ENCODE assay signal across 11 cellular contexts in the genomic region with DNA sequence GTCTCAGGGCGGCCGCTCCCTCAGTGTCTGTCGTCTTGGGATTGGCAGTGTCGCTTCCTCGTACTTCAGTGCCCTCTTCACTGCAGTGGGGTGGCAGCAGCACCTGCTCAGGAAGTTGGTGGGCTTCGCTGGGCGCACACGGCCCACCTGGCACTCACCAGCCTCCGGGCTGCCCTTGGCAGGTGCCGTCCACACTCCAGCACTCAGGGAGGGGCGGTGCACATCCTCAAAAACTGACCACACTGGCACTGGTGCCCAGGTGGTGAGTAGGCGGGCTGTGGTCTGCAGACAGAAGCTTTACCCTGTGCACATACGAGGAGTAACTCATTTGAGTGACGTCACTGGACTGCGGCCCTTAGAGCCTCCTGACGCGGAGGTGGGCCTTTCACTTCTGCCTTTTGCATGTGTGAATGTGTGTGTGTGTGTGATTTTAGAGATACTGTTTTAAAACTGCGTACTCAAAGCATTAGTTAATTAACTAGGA.
DNase-seq lines count a peak whose midpoint lies in the region; ATAC-seq and FAIRE-seq lines count a peak whose summit lies in the region.
"Had no signal": no experiment of that assay in that cellular context is flagged by ENCODE, and none has a peak within 500 bp of the region (broad histone marks: within the 10 kb centered on the region; RNA-seq: fewer than 3 reads in every experiment).

No MANE protein-coding gene starts in this region.

- no peaks in the 10 kb centered on the region for H3K27me3 ChIP-seq in CD4-positive, CD25-positive, alpha-beta regulatory T cell (ENCODE audit: control insufficient read depth, insufficient read depth, low read length)

- no peak overlapping the region for H3K4me3 Mint-ChIP-seq in CD4-positive, CD25-positive, alpha-beta regulatory T cell
- no peak overlapping the region for H3K4me3 Mint-ChIP-seq in T-helper 17 cell

- H3K4me1 Mint-ChIP-seq in CD4-positive, CD25-positive, alpha-beta regulatory T cell, result peaks cover 0 to 5% (median 0%) of the 10 kb centered on the region in 4 donors
- H3K4me1 Mint-ChIP-seq in T-helper 17 cell, result peaks cover 6% of the 10 kb centered on the region

- no peak for DNase-seq in CD4-positive, CD25-positive, alpha-beta regulatory T cell
- no peak for DNase-seq in T-helper 17 cell
- DNase-seq in NCI-H2107 (lab: John Stamatoyannopoulos, UW), result no peak
- no peak for DNase-seq in ureter (ENCODE audit: low spot score)
- no peak for DNase-seq in DMS 273 (lab: John Stamatoyannopoulos, UW; ENCODE audit: unreplicated experiment)
- no peak for DNase-seq in urothelium cell line (ENCODE audit: low spot score)
- DNase-seq: activated CD4-positive, CD25-positive, alpha-beta regulatory T cell treated with anti-CD3 and anti-CD28 coated beads, Interleukin-2, amount 50 U/mL, for 72 hours; NCI-H526; occipital lobe had no signal

- no peaks in the 10 kb centered on the region for H3K4me1 ChIP-seq in CD4-positive, CD25-positive, alpha-beta regulatory T cell (ENCODE audit: control insufficient read depth, insufficient read depth, low read length, poor library complexity, severe bottlenecking)

- peaks cover 39% of the 10 kb centered on the region for H3K36me3 Mint-ChIP-seq in CD4-positive, CD25-positive, alpha-beta regulatory T cell
- peaks cover 2% of the 10 kb centered on the region for H3K36me3 Mint-ChIP-seq in T-helper 17 cell (ENCODE audit: low read depth)

- H3K9me3 Mint-ChIP-seq in CD4-positive, CD25-positive, alpha-beta regulatory T cell, result no peaks in the 10 kb centered on the region

- no peaks in the 10 kb centered on the region for H3K27me3 Mint-ChIP-seq in CD4-positive, CD25-positive, alpha-beta regulatory T cell
- no peaks in the 10 kb centered on the region for H3K27me3 Mint-ChIP-seq in T-helper 17 cell

- ATAC-seq in CD4-positive, CD25-positive, alpha-beta regulatory T cell (ENCODE audit: low read depth in 2 of 2), result peak; percentile 50
- ATAC-seq in GM19324 (IDR thresholded peaks at IDR 0.05; ENCODE audit: low FRiP score, unreplicated experiment) (peak; percentile 61), HG02973 (IDR thresholded peaks at IDR 0.05; ENCODE audit: unreplicated experiment) (peak; percentile 63), T-helper 17 cell (peak; percentile 78)

- H3K9me3 ChIP-seq in CD4-positive, CD25-positive, alpha-beta regulatory T cell (ENCODE audit: control insufficient read depth in 2 of 2, low read length in 2 of 2), result no peaks in the 10 kb centered on the region
- no peaks in the 10 kb centered on the region for H3K9me3 ChIP-seq in T-helper 17 cell (ENCODE audit: control insufficient read depth, low read length, poor library complexity, severe bottlenecking)

- peaks cover 28% of the 10 kb centered on the region for H3K36me3 ChIP-seq in CD4-positive, CD25-positive, alpha-beta regulatory T cell (ENCODE audit: control insufficient read depth, insufficient read depth, low read length)

- no peak overlapping the region for H3K27ac Mint-ChIP-seq in CD4-positive, CD25-positive, alpha-beta regulatory T cell
- H3K27ac Mint-ChIP-seq in T-helper 17 cell, result peak overlapping the region; percentile 27

- H3K27ac ChIP-seq in CD4-positive, CD25-positive, alpha-beta regulatory T cell (ENCODE audit: insufficient read depth, low read length, poor library complexity, severe bottlenecking), result no peak overlapping the region

- no peak overlapping the region for H3K4me3 ChIP-seq in CD4-positive, CD25-positive, alpha-beta regulatory T cell (ENCODE audit: low read depth, low read length)

- FAIRE-seq in urothelium cell line (lab: Jason Lieb, UNC), result no peak
